Comparison of ENCODE assay signal across 1 cellular context in the genomic region with DNA sequence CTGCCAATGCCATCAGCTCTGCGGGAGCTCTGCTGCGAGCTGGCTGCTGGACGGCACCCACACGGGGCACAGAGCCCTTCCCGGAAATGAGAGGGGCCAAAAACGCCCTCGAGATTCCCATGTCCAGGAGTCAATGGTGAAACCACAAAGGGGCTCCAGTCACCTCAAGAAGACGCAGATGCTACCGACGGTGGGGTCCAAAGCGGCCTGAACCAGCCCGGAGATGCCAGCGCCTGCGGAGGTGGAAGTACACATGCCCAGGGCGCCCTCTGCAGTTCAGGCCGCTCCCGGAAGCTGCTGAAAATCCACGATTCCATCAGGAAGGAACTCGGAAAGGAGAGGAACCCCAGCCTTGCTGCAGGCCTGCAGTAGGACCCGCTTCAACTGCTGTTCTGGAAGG.
TF ChIP-seq lines count a peak whose summit lies in the region.

No MANE protein-coding gene starts in this region.

TF ChIP-seq in HCT116, 20 proteins besides CTCF, POLR2A, EP300 and RAD21 (continued from another document):
- TF ChIP-seq FOSL1 (IDR thresholded peaks at IDR 0.05; ENCODE audit: low read depth) (no peak), ZNF274 (IDR thresholded peaks at IDR 0.05; ENCODE audit: low read depth, low read length) (no peak)
